Comparison of ENCODE assay signal across 8 cellular contexts in the genomic region with DNA sequence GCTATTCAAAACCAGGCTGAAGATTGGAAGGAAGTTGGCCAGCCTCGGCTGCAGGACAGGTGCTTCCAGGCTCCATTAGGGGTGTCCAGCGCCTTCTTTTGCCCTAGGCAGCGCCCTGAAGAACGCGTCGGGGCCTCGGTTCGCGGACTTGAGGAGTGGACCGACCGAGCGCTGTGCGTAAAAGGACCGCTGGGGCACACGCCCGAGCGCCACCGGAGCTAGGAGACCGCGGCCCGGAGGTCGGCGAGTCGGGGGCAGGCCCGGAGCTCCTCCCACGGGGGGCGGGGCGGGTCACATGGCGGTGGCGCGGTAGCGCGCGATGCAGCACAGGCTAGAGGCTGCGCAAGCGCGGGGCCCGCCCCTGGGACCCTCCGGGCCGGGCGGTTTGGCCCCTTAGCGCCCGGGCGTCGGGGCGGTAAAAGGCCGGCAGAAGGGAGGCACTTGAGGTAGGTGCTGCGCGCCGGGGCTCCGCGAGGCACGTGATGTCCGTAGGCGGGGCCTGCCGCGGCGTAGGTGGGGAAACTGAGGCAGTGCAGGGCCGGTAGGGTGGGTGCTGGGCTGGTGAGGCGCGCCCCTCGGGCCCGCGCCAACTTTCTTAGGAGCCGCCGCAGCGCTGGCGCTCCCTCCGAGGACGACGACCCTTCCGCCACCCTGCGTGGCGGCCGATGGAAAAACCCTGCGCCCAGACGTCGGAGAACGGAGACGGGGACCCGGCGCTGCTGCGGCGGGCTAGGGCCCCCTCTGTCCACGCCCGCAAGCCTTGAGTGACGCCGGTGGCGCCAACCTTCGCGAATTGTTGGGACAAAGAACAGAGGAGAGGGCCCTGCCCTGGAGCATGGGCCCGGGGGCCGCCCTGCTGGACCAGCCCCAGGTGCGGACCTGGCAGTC. TPM values are rescaled to one million over a fixed set of nuclear protein-coding genes. Genes with fewer than 3 reads are reported as not detected.
DNase-seq lines count a peak whose midpoint lies in the region; ATAC-seq, FAIRE-seq and TF ChIP-seq lines count a peak whose summit lies in the region.

A gene with protein sequence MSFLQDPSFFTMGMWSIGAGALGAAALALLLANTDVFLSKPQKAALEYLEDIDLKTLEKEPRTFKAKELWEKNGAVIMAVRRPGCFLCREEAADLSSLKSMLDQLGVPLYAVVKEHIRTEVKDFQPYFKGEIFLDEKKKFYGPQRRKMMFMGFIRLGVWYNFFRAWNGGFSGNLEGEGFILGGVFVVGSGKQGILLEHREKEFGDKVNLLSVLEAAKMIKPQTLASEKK (plus strand): TSS at position 354 of the 888 bp plus-strand sequence. CDS start 11,917 bp downstream, outside the sequence.

- H3K4me3 ChIP-seq in GM23338 (peak within 1 kb of the TSS; percentile 83), astrocyte (ENCODE audit: insufficient read depth, low read depth, low read length) (peak within 1 kb of the TSS; percentile 70)

- no peak within 1 kb of the TSS for H3K27ac Mint-ChIP-seq in GM23338
- H3K27ac Mint-ChIP-seq in astrocyte (ENCODE audit: unreplicated experiment): peak within 1 kb of the TSS; percentile 20

- H2AFZ ChIP-seq in GM23338 (peak within 1 kb of the TSS; percentile 99), astrocyte (ENCODE audit: low read depth, low read length) (peak within 1 kb of the TSS; percentile 90)

- peaks cover 9% of the 10 kb centered on the region; the same call in 1 of the 2 replicates for H3K79me2 ChIP-seq in GM23338 (replicated peaks; ENCODE audit: insufficient read depth)
- no peaks in the 10 kb centered on the region for H3K79me2 ChIP-seq in astrocyte (ENCODE audit: insufficient read depth, low read length)

- H3K27ac ChIP-seq in GM23338 (ENCODE audit: low read depth) (no peak within 1 kb of the TSS), astrocyte (ENCODE audit: low read depth, low read length) (no peak within 1 kb of the TSS)

- H3K4me3 Mint-ChIP-seq in GM23338 (peak within 1 kb of the TSS; percentile 84), astrocyte (ENCODE audit: unreplicated experiment) (peak within 1 kb of the TSS; percentile 89)

- peak; percentile 21 for DNase-seq in GM03348 (ENCODE audit: low spot score)
- peak; percentile 93 for DNase-seq in GM23338 (ENCODE audit: low spot score)
- peak; percentile 54 for DNase-seq in M059J (ENCODE audit: low read depth)
- DNase-seq in astrocyte (ENCODE audit: low read depth): peak; percentile 16
- peak in 49 of 51 donors; percentile 42 to 92 (median 81) for DNase-seq in hypothalamus (lab: John Stamatoyannopoulos, UW)
- DNase-seq in sciatic nerve (ENCODE audit: low spot score): peak; percentile 95
- DNase-seq in NK-92 (lab: John Stamatoyannopoulos, UW; ENCODE audit: unreplicated experiment): no peak

- peaks cover 29% of the 10 kb centered on the region for H3K27me3 ChIP-seq in GM23338 (ENCODE audit: insufficient read depth)
- H3K27me3 ChIP-seq in astrocyte (ENCODE audit: insufficient read depth, low read length): no peaks in the 10 kb centered on the region

- peaks cover 4% of the 10 kb centered on the region; the same call in 1 of the 3 replicates for H3K36me3 Mint-ChIP-seq in GM23338 (ENCODE audit: low read depth)
- peaks cover 5% of the 10 kb centered on the region for H3K36me3 Mint-ChIP-seq in astrocyte (ENCODE audit: low read depth, unreplicated experiment)

- no peaks in the 10 kb centered on the region for H3K9me2 ChIP-seq in GM23338 (ENCODE audit: insufficient read depth)

- peak; percentile 93 for ATAC-seq in GM23338
- peak; percentile 95 for ATAC-seq in sciatic nerve

- H3K27me3 Mint-ChIP-seq in GM23338 (ENCODE audit: insufficient read depth, low read depth, poor library complexity) (peaks cover 15% of the 10 kb centered on the region), astrocyte (ENCODE audit: low read depth, unreplicated experiment) (peaks cover 7% of the 10 kb centered on the region)

- intact Hi-C loops in T-helper 2 cell treated with Interferon-gamma antibody and Interleukin-4, amounts not matched to agents 100 ng/mL and 5 ng/mL, for 36 hours (cut with micrococcal nuclease): loop anchor here (5.0 kb wide), 1 partner anchor 34 kb away; no protein-coding TSS in a partner anchor
- intact Hi-C loops in sciatic nerve (cut with DNase I): no loop called here

- H3K4me2 ChIP-seq in GM23338: peak within 1 kb of the TSS; percentile 95
- peak within 1 kb of the TSS; percentile 93 for H3K4me2 ChIP-seq in astrocyte (ENCODE audit: low read length)

- FAIRE-seq in astrocyte (lab: Jason Lieb, UNC): no peak

- H3K4me1 ChIP-seq in GM23338 (ENCODE audit: insufficient read depth) (peaks cover 20% of the 10 kb centered on the region; the same call in 1 of the 2 replicates), astrocyte (ENCODE audit: insufficient read depth, low read length) (peaks cover 18% of the 10 kb centered on the region)

- H4K20me1 ChIP-seq in GM23338 (replicated peaks; ENCODE audit: insufficient read depth): peaks cover 4% of the 10 kb centered on the region; the same call in 1 of the 2 replicates
- no peaks in the 10 kb centered on the region for H4K20me1 ChIP-seq in astrocyte (ENCODE audit: insufficient read depth, low read length)

- H3K9me3 Mint-ChIP-seq in GM23338: no peaks in the 10 kb centered on the region
- H3K9me3 Mint-ChIP-seq in astrocyte (ENCODE audit: unreplicated experiment): no peaks in the 10 kb centered on the region

- no peaks in the 10 kb centered on the region for H3K36me3 ChIP-seq in GM23338 (ENCODE audit: insufficient read depth)
- H3K36me3 ChIP-seq in astrocyte (ENCODE audit: insufficient read depth, low read length): no peaks in the 10 kb centered on the region

- peaks cover 38% of the 10 kb centered on the region for H3K4me1 Mint-ChIP-seq in GM23338
- peaks cover 18% of the 10 kb centered on the region for H3K4me1 Mint-ChIP-seq in astrocyte (ENCODE audit: low read depth, unreplicated experiment)

- H3K9me3 ChIP-seq in astrocyte (ENCODE audit: insufficient read depth, low read depth, low read length): no peaks in the 10 kb centered on the region

- peak within 1 kb of the TSS; percentile 67 for H3K9ac ChIP-seq in astrocyte (ENCODE audit: low read length)

- TF ChIP-seq CTCF in GM23338 (conservative IDR thresholded peaks at IDR 0.05; ENCODE audit: low read depth in 2 of 2): no peak
- TF ChIP-seq CTCF in astrocyte (IDR thresholded peaks at IDR 0.05; ENCODE audit: insufficient read depth, low read depth, low read length): no peak

- H3F3A ChIP-seq in GM23338 (replicated peaks; ENCODE audit: low read depth): 0 out of 2 replicates have a peak, but pooled peaks cover 5% of the 10 kb centered on the region

TF ChIP-seq in GM23338, 12 proteins besides CTCF, POLR2A, EP300 and RAD21:
- TF ChIP-seq, protein P1, sequence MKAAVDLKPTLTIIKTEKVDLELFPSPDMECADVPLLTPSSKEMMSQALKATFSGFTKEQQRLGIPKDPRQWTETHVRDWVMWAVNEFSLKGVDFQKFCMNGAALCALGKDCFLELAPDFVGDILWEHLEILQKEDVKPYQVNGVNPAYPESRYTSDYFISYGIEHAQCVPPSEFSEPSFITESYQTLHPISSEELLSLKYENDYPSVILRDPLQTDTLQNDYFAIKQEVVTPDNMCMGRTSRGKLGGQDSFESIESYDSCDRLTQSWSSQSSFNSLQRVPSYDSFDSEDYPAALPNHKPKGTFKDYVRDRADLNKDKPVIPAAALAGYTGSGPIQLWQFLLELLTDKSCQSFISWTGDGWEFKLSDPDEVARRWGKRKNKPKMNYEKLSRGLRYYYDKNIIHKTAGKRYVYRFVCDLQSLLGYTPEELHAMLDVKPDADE (IDR thresholded peaks at IDR 0.05): no peak
- TF ChIP-seq EZH2phosphoT487 (IDR thresholded peaks at IDR 0.05; ENCODE audit: unreplicated experiment) (no peak), POLR2AphosphoS5 (IDR thresholded peaks at IDR 0.05; ENCODE audit: low read depth) (peak; percentile 91), CREB1 (CRISPR knock-in tag; IDR thresholded peaks at IDR 0.05; ENCODE audit: low read depth) (peak; percentile 51; the same call in 1 of the 2 replicates), ZNF331 (CRISPR knock-in tag; IDR thresholded peaks at IDR 0.05; ENCODE audit: low read depth) (no peak)

RNA-seq across cellular contexts. Expression of the gene that starts here (rescaled TPM):
- 31.8 and 40.1 TPM in 2 replicates for total RNA-seq in GM23338 (2014; rRNA removed; shearing (Covaris generic))
- 46.8 and 51.7 TPM in 2 replicates for polyA plus RNA-seq in GM23338 (2016; fragmentation: Nextera tagmentation; extraction: Ambion mirVana)
- 23.6 and 32.4 TPM in 2 replicates for total RNA-seq in M059J (2014; rRNA removed; shearing (Covaris generic))
- 8.5 and 11.5 TPM in 2 replicates for total RNA-seq in T-helper 2 cell treated with Interferon-gamma antibody and Interleukin-4, amounts not matched to agents 100 ng/mL and 5 ng/mL, for 36 hours
- total RNA-seq in astrocyte (24.3 and 29.9 TPM in 2 replicates), sciatic nerve (117 TPM)
